Comparison of ENCODE assay signal across 9 cellular contexts in the genomic region with DNA sequence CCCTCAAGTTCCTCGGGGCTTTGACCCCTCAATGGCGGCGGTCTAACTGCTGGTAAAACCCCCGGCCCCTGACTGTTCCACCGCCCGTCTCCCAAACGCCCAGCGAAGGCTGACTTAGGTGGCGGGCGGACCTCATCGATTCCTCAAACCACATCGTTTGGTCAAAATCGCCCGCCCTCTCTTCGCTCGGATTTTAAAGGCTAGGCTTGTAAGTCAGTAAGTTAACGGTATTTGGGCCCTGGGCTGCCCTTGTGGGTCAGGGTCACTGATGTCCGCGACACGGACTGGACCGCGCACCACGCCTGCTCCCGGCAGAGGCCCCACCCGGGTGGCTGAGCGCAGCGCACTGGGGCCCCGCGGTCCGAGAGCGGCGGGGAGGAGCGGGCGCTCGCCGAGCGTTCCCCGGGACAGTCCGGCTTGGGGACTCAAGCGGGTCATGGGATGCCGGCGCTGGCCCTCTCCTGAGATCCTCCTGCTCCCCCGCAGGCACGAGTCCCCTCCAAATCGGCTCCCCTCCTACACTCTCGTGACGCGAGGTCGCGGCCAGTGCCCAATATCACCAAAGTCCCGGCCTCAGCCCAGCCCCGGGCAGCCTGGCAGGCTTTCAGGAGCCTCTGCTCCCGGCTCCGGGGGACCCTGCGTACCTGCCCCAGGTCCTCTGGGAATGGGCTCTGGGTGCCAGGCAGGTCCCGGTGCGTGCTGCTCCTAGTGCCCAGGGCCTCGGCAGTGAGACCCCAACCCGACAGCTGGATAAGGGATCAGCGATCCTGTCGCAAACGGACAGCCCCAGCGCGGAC. TPM values are rescaled to one million over a fixed set of nuclear protein-coding genes. Genes with fewer than 3 reads are reported as not detected.
DNase-seq lines count a peak whose midpoint lies in the region; ATAC-seq, FAIRE-seq and TF ChIP-seq lines count a peak whose summit lies in the region.
"Had no signal": no experiment of that assay in that cellular context is flagged by ENCODE, and none has a peak within 500 bp of the region (broad histone marks: within the 10 kb centered on the region; RNA-seq: fewer than 3 reads in every experiment).

No MANE protein-coding gene starts in this region.

- under 1% methylated on average over 64 of the region's 64 CpGs for WGBS in HUES64
- 3% methylated on average over 64 of the region's 64 CpGs for WGBS in pancreas, 2 donors

- H3K4me1 ChIP-seq in CD8-positive, alpha-beta T cell (ENCODE audit: insufficient read depth, low read length): peaks cover 26% of the 10 kb centered on the region
- H3K4me1 ChIP-seq in HUES64 (ENCODE audit: insufficient read depth, low read length) (peaks cover 56% of the 10 kb centered on the region), endothelial cell of umbilical vein (ENCODE audit: control insufficient read depth, extremely low read depth, insufficient read depth, low read length) (peaks cover 47% of the 10 kb centered on the region), pancreas (peaks cover 0 to 5% (median 0%) of the 10 kb centered on the region in 3 donors)

- ATAC-seq in CD8-positive, alpha-beta T cell: no peak
- ATAC-seq in pancreas (peak in 3 of 4 donors; percentile 18 to 33 (median 28)), HG03280 (IDR thresholded peaks at IDR 0.05; ENCODE audit: unreplicated experiment) (no peak), HG02870 (IDR thresholded peaks at IDR 0.05; ENCODE audit: unreplicated experiment) (no peak)

- no peaks in the 10 kb centered on the region for H3K9me3 ChIP-seq in CD8-positive, alpha-beta T cell (ENCODE audit: low read length)
- H3K9me3 ChIP-seq in HUES64 (ENCODE audit: insufficient read depth, low read depth, low read length) (no peaks in the 10 kb centered on the region), endothelial cell of umbilical vein (replicated peaks; ENCODE audit: control insufficient read depth, insufficient read depth, low read length) (no peaks in the 10 kb centered on the region), pancreas (no peaks in the 10 kb centered on the region)

- dilution Hi-C loops in endothelial cell of umbilical vein (cut with MboI; ENCODE audit: extremely low pct_ligation_motif_present, low sequenced_read_pairs): loop anchor here (25.0 kb wide), 1 partner anchor 182 kb away; no protein-coding TSS in a partner anchor

- no peaks in the 10 kb centered on the region for H3K9me1 ChIP-seq in endothelial cell of umbilical vein (replicated peaks; ENCODE audit: control insufficient read depth, extremely low read depth, insufficient read depth, low read length)

- peaks cover 27% of the 10 kb centered on the region for H3K27me3 Mint-ChIP-seq in CD8-positive, alpha-beta T cell (ENCODE audit: low read depth)

- intact Hi-C loops in CD8-positive, alpha-beta T cell (cut with DNase I, micrococcal nuclease): loop anchor here in 1 of 2 experiments (2.0 to 10.0 kb wide), 2 partner anchors 221 to 355 kb away; a partner anchor contains a TSS
- intact Hi-C loops in endothelial cell of umbilical vein (cut with micrococcal nuclease) (loop anchor here (2.0 to 10.0 kb wide), 4 partner anchors 165 to 359 kb away; a partner anchor contains a TSS), pancreas (cut with DNase I) (no loop called here)

- H3K9ac ChIP-seq in HUES64 (ENCODE audit: low read depth, low read length): peak overlapping the region; percentile 65
- peak overlapping the region; percentile 95 for H3K9ac ChIP-seq in endothelial cell of umbilical vein (replicated peaks; ENCODE audit: extremely low read depth, insufficient read depth, low read length)

- H3K4me3 Mint-ChIP-seq in CD8-positive, alpha-beta T cell: peak overlapping the region; percentile 69

- BruUV-seq in endothelial cell of umbilical vein (replicated peaks; lab: Mats Ljungman, UMichigan): no TSS peak

- CTCF ChIA-PET in CD8-positive, alpha-beta T cell (lab: Charles Lee): no interaction called here
- CTCF ChIA-PET in endothelial cell of umbilical vein (lab: Charles Lee): interaction anchor here (2.1 kb wide), 2 partner anchors 37 to 170 kb away, joined by 8 to 12 read pairs; no protein-coding TSS in a partner anchor

- no peak overlapping the region for H3K27ac Mint-ChIP-seq in CD8-positive, alpha-beta T cell

- H3K9me3 Mint-ChIP-seq in CD8-positive, alpha-beta T cell: no peaks in the 10 kb centered on the region

- no peaks in the 10 kb centered on the region for H3K36me3 ChIP-seq in CD8-positive, alpha-beta T cell (ENCODE audit: insufficient read depth, low read length)
- H3K36me3 ChIP-seq in HUES64 (ENCODE audit: insufficient read depth, low read length) (0 out of 2 replicates have a peak, but pooled peaks cover 4% of the 10 kb centered on the region), endothelial cell of umbilical vein (ENCODE audit: control insufficient read depth in 2 of 2, extremely low read depth in 1 of 2, insufficient read depth in 2 of 2, low read length in 2 of 2) (no peaks in the 10 kb centered on the region), pancreas (no peaks in the 10 kb centered on the region)

- peaks cover 5% of the 10 kb centered on the region for H4K20me1 ChIP-seq in endothelial cell of umbilical vein (replicated peaks; ENCODE audit: control insufficient read depth, extremely low read depth, insufficient read depth, low read length)

- peak overlapping the region; percentile 51 for H2AFZ ChIP-seq in endothelial cell of umbilical vein (ENCODE audit: low read depth, low read length)

- no peak for TF ChIP-seq CTCF in CD8-positive, alpha-beta T cell (IDR thresholded peaks at IDR 0.05)
- TF ChIP-seq CTCF in endothelial cell of umbilical vein (IDR thresholded peaks at IDR 0.05; ENCODE audit: extremely low read depth in 1 of 2, insufficient read depth in 1 of 2, low read depth in 1 of 2, low read length in 2 of 2) (no peak), pancreas (IDR thresholded peaks at IDR 0.05) (no peak)

- no peak overlapping the region for H3K27ac ChIP-seq in CD8-positive, alpha-beta T cell (ENCODE audit: low read depth, low read length)
- H3K27ac ChIP-seq in HUES64 (ENCODE audit: low read depth, low read length): no peak overlapping the region
- H3K27ac ChIP-seq in endothelial cell of umbilical vein (ENCODE audit: insufficient read depth, low read depth, low read length): peak overlapping the region; percentile 85
- H3K27ac ChIP-seq in pancreas: peak overlapping the region in 1 of 4 donors; percentile 41

- no peaks in the 10 kb centered on the region for H3K36me3 Mint-ChIP-seq in CD8-positive, alpha-beta T cell

- no peak for DNase-seq in CD8-positive, alpha-beta T cell
- DNase-seq in endothelial cell of umbilical vein (ENCODE audit: low read depth, low spot score) (no peak), pancreas (no peak), NCI-H146 (lab: John Stamatoyannopoulos, UW) (no peak), NCI-H2196 treated with DMSO at 0.1 percent for 48 hours (lab: John Stamatoyannopoulos, UW; ENCODE audit: unreplicated experiment) (no peak)

- peaks cover 42% of the 10 kb centered on the region for H3K4me1 Mint-ChIP-seq in CD8-positive, alpha-beta T cell (ENCODE audit: low read depth)

- no peak for FAIRE-seq in endothelial cell of umbilical vein (lab: Jason Lieb, UNC)
- FAIRE-seq in pancreas (lab: Jason Lieb, UNC): no peak
- FAIRE-seq: colon had no signal

- peak overlapping the region; percentile 96 for H3K4me2 ChIP-seq in endothelial cell of umbilical vein (ENCODE audit: insufficient read depth, low read length)

- TF ChIP-seq POLR2A in endothelial cell of umbilical vein (IDR thresholded peaks at IDR 0.05; ENCODE audit: low read depth, low read length): no peak

- H3K27me3 ChIP-seq in CD8-positive, alpha-beta T cell (ENCODE audit: insufficient read depth, low read length): peaks cover 6% of the 10 kb centered on the region
- peaks cover 69% of the 10 kb centered on the region for H3K27me3 ChIP-seq in HUES64 (ENCODE audit: insufficient read depth, low read length)
- no peaks in the 10 kb centered on the region for H3K27me3 ChIP-seq in endothelial cell of umbilical vein (ENCODE audit: control insufficient read depth in 2 of 2, insufficient read depth in 2 of 2, low read length in 2 of 2)
- peaks cover 4 to 41% (median 6%) of the 10 kb centered on the region in 4 donors for H3K27me3 ChIP-seq in pancreas

- H3K79me2 ChIP-seq in endothelial cell of umbilical vein (ENCODE audit: control insufficient read depth, insufficient read depth, low read length): peaks cover 54% of the 10 kb centered on the region

- POLR2A ChIA-PET in CD8-positive, alpha-beta T cell (lab: Charles Lee): no interaction called here
- POLR2A ChIA-PET in endothelial cell of umbilical vein (lab: Charles Lee): interaction anchor here (1.1 to 1.7 kb wide), 2 partner anchors 42 to 86 kb away, joined by 3 to 4 read pairs; no protein-coding TSS in a partner anchor

- peak overlapping the region; percentile 45 for H3K4me3 ChIP-seq in CD8-positive, alpha-beta T cell (ENCODE audit: low read depth, low read length)
- H3K4me3 ChIP-seq in HUES64 (ENCODE audit: low read length): peak overlapping the region; percentile 79
- peak overlapping the region; percentile 95 to 98 (median 96) for H3K4me3 ChIP-seq in endothelial cell of umbilical vein (replicated peaks in 1 of 3; ENCODE audit: insufficient read depth in 1 of 3, low read depth in 1 of 3, low read length in 3 of 3)
- H3K4me3 ChIP-seq in pancreas: peak overlapping the region in 3 of 4 donors; percentile 22 to 49 (median 39)

TF ChIP-seq in endothelial cell of umbilical vein, 7 proteins besides CTCF, POLR2A, EP300 and RAD21:
- TF ChIP-seq EZH2 (IDR thresholded peaks at IDR 0.05; ENCODE audit: borderline replicate concordance, low read depth, low read length, severe bottlenecking): no peak
- no peak for TF ChIP-seq JUN (IDR thresholded peaks at IDR 0.05; ENCODE audit: borderline replicate concordance, insufficient read depth, insufficient read length, low read depth)
- peak; percentile 30 for TF ChIP-seq POLR2AphosphoS5 (IDR thresholded peaks at IDR 0.05; ENCODE audit: insufficient read depth, low read depth, low read length)
- TF ChIP-seq GATA2 (IDR thresholded peaks at IDR 0.05; ENCODE audit: insufficient read depth, insufficient read length, low read depth, low read length): no peak
- TF ChIP-seq MYC (IDR thresholded peaks at IDR 0.05; ENCODE audit: low read depth, low read length): no peak

RNA-seq across cellular contexts. Expression of a gene that starts 1.0 kb away (rescaled TPM):
- 1 to 10 TPM; 1.4 to 1.5 TPM for total RNA-seq in CD8-positive, alpha-beta T cell
- polyA plus RNA-seq in HUES64 (2013, experiment 1 of 2): 40.7 TPM
- polyA plus RNA-seq in HUES64 (2013, experiment 2 of 2): 34.1 TPM
- total RNA-seq in endothelial cell of umbilical vein (104 and 178 TPM in 2 replicates), pancreas (10 to 100 TPM in 2 of 6 donors, 1 to 10 TPM in 4; 4.4 to 12.7 (median 8.8) TPM)
- polyA plus RNA-seq in endothelial cell of umbilical vein (16.0 and 17.9 TPM in 2 replicates), pancreas (1 to 10 TPM; 1.1 to 8.0 TPM)
- 19.5 and 20.7 TPM in 2 replicates for polyA plus RNA-seq in endothelial cell of umbilical vein (2011; cell fraction: cytosol; rRNA removed)
- 34.8 and 37.3 TPM in 2 replicates for polyA plus RNA-seq in endothelial cell of umbilical vein (2011; cell fraction: nucleus; rRNA removed)
- 59.0 and 77.2 TPM in 2 replicates for polyA plus RNA-seq in endothelial cell of umbilical vein (2012)
- 47.7 and 52.6 TPM in 2 replicates for polyA minus RNA-seq in endothelial cell of umbilical vein
- not detected for polyA minus RNA-seq in endothelial cell of umbilical vein (2011; cell fraction: cytosol; rRNA and poly(A)+ RNA removed)
- polyA minus RNA-seq in endothelial cell of umbilical vein (2011; cell fraction: nucleus; rRNA and poly(A)+ RNA removed): 36.8 and 57.0 TPM in 2 replicates

Comparison
In these comparisons a context has a peak if more than half of its experiments do, and no peak if none do; other contexts are left out.
1. ATAC-seq: peak in pancreas (3 of 4); none in CD8-positive, alpha-beta T cell (single experiment), HG03280 (single experiment) and HG02870 (single experiment).
2. H3K4me3 ChIP-seq: peak in every context shown above with its lines; median percentile 96 in endothelial cell of umbilical vein; 79 in HUES64; 45 in CD8-positive, alpha-beta T cell; 39 in pancreas.